In genomic region chrX:39936886-39937770, GRCh38 we compare ENCODE assay signal across 10 cellular contexts.
DNase-seq lines count a peak whose midpoint lies in the region; ATAC-seq and TF ChIP-seq lines count a peak whose summit lies in the region.
"Had no signal": no experiment of that assay in that cellular context is flagged by ENCODE, and none has a peak within 500 bp of the region (broad histone marks: within the 10 kb centered on the region; RNA-seq: fewer than 3 reads in every experiment).

No MANE protein-coding gene starts in this region.

- H3K9me3 Mint-ChIP-seq in activated B cell treated with CpG ODN at 0.5 μM for 24 hours: no peaks in the 10 kb centered on the region
- no peaks in the 10 kb centered on the region for H3K9me3 Mint-ChIP-seq in Calu3 (ENCODE audit: low read depth, unreplicated experiment)
- H3K9me3 Mint-ChIP-seq in endodermal cell: peaks cover 2% of the 10 kb centered on the region

- H3K27me3 ChIP-seq in endodermal cell (ENCODE audit: control insufficient read depth, insufficient read depth, low read length, poor library complexity, severe bottlenecking): no peaks in the 10 kb centered on the region

- DNase-seq in activated B cell treated with CpG ODN at 0.5 μM for 24 hours: no peak
- no peak for DNase-seq in mucosa of descending colon
- DNase-seq in Calu3: no peak
- DNase-seq in KG1 (lab: John Stamatoyannopoulos, UW): no peak
- DNase-seq in activated gamma-delta T cell treated with Interleukin-2 at 50 U/mL for 16 hours: no peak
- DNase-seq in endodermal cell: no peak
- DNase-seq: effector CD8-positive, alpha-beta T cell had no signal

- no TSS peak for BruUV-seq in Calu3 (replicated peaks; lab: Mats Ljungman, UMichigan)

- TF ChIP-seq CTCF in activated B cell treated with CpG ODN at 0.5 μM for 24 hours (IDR thresholded peaks at IDR 0.05) (no peak), mucosa of descending colon (IDR thresholded peaks at IDR 0.05) (no peak), Calu3 (IDR thresholded peaks at IDR 0.05; ENCODE audit: unreplicated experiment) (no peak), endodermal cell (conservative IDR thresholded peaks at IDR 0.05) (no peak)

- no peaks in the 10 kb centered on the region for H3K36me3 Mint-ChIP-seq in activated B cell treated with CpG ODN at 0.5 μM for 24 hours (ENCODE audit: low read depth)
- no peaks in the 10 kb centered on the region for H3K36me3 Mint-ChIP-seq in Calu3 (ENCODE audit: insufficient read depth, unreplicated experiment)
- H3K36me3 Mint-ChIP-seq in endodermal cell (ENCODE audit: low read depth): no peaks in the 10 kb centered on the region

- POLR2A ChIA-PET in activated B cell treated with CpG ODN at 0.5 μM for 24 hours (lab: Charles Lee): interaction anchor here (0.7 to 1.1 kb wide), 3 partner anchors 68 to 216 kb away, joined by 3 read pairs; no protein-coding TSS in a partner anchor

- WGBS in endodermal cell (ENCODE audit: insufficient coverage in 1 of 2, insufficient read length in 1 of 2), 2 experiments: 80 to 92% methylated on average over 6 to 16 of the region's 18 CpGs

- no peaks in the 10 kb centered on the region for H3K27me3 Mint-ChIP-seq in activated B cell treated with CpG ODN at 0.5 μM for 24 hours
- peaks cover 3% of the 10 kb centered on the region for H3K27me3 Mint-ChIP-seq in Calu3 (ENCODE audit: unreplicated experiment)
- H3K27me3 Mint-ChIP-seq in endodermal cell (ENCODE audit: insufficient read depth): peaks cover 2% of the 10 kb centered on the region

- peak; percentile 60 for ATAC-seq in GM18520 (IDR thresholded peaks at IDR 0.05; ENCODE audit: unreplicated experiment)
- peak; percentile 75 for ATAC-seq in HG02642 (IDR thresholded peaks at IDR 0.05; ENCODE audit: poor library complexity, unreplicated experiment)
- no peak for ATAC-seq in activated B cell treated with CpG ODN at 0.5 μM for 24 hours (ENCODE audit: low read depth)
- peak; percentile 57 for ATAC-seq in mucosa of descending colon

- H3K9ac ChIP-seq in endodermal cell (ENCODE audit: extremely low read depth, low read length, poor library complexity, severe bottlenecking): no peak overlapping the region

- H3K27ac ChIP-seq in endodermal cell (ENCODE audit: low read depth, low read length): no peak overlapping the region
- H3K27ac ChIP-seq: VCaP had no signal

- H3K27ac Mint-ChIP-seq in activated B cell treated with CpG ODN at 0.5 μM for 24 hours: no peak overlapping the region
- H3K27ac Mint-ChIP-seq in Calu3 (ENCODE audit: unreplicated experiment): no peak overlapping the region
- no peak overlapping the region for H3K27ac Mint-ChIP-seq in endodermal cell

- CTCF ChIA-PET in activated B cell treated with CpG ODN at 0.5 μM for 24 hours (lab: Charles Lee): no interaction called here
- CTCF ChIA-PET in Calu3 (lab: Charles Lee): interaction anchor here (1.6 kb wide), 1 partner anchor 17 kb away, joined by 4 read pairs; no protein-coding TSS in a partner anchor

- intact Hi-C loops in activated B cell treated with CpG ODN at 0.5 μM for 24 hours (cut with micrococcal nuclease) (loop anchor here (10.0 kb wide), 1 partner anchor 112 kb away; no protein-coding TSS in a partner anchor), mucosa of descending colon (cut with DNase I, micrococcal nuclease) (no loop called here), Calu3 (cut with micrococcal nuclease; ENCODE audit: unreplicated experiment) (no loop called here)

- H3K4me1 ChIP-seq in mucosa of descending colon (ENCODE audit: low read depth) (no peaks in the 10 kb centered on the region), endodermal cell (ENCODE audit: control insufficient read depth, insufficient read depth, low read length) (no peaks in the 10 kb centered on the region)

- H3K4me3 Mint-ChIP-seq in activated B cell treated with CpG ODN at 0.5 μM for 24 hours: peak overlapping the region; percentile 15
- no peak overlapping the region for H3K4me3 Mint-ChIP-seq in Calu3 (ENCODE audit: low read depth, unreplicated experiment)
- H3K4me3 Mint-ChIP-seq in endodermal cell: no peak overlapping the region

- no peaks in the 10 kb centered on the region for H3K36me3 ChIP-seq in mucosa of descending colon (ENCODE audit: low read depth)
- no peaks in the 10 kb centered on the region for H3K36me3 ChIP-seq in endodermal cell (ENCODE audit: control insufficient read depth, insufficient read depth, low read length)

- H3K4me3 ChIP-seq in mucosa of descending colon (no peak overlapping the region), endodermal cell (ENCODE audit: low read length) (no peak overlapping the region)

- H3K9me3 ChIP-seq in mucosa of descending colon (no peaks in the 10 kb centered on the region), endodermal cell (ENCODE audit: control insufficient read depth, low read length) (no peaks in the 10 kb centered on the region)

- H3K4me1 Mint-ChIP-seq in activated B cell treated with CpG ODN at 0.5 μM for 24 hours: peaks cover 21% of the 10 kb centered on the region
- no peaks in the 10 kb centered on the region for H3K4me1 Mint-ChIP-seq in Calu3 (ENCODE audit: low read depth, unreplicated experiment)
- peaks cover 6% of the 10 kb centered on the region for H3K4me1 Mint-ChIP-seq in endodermal cell
